In the genomic region with DNA sequence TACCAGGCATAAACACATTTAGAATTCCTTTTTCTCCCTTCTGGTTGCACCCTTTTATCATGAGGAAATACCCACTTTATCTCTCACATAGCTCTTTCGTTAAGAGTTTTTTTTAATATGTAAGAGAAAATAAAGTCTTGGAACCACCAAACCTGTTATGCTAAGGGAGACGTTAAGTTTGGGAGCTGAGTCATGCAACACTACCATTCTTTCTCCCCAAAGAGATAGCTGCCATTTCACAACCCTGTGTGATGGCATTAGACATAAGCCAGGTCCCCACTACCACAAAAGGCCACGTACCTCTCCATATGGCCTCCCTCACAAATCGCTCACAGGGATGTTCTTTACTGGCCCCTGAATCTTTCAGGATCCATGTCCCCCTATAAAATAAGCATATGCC, we compare ENCODE assay signal across 26 cellular contexts. TPM values are rescaled to one million over a fixed set of nuclear protein-coding genes. Genes with fewer than 3 reads are reported as not detected.
DNase-seq lines count a peak whose midpoint lies in the region; ATAC-seq, FAIRE-seq and TF ChIP-seq lines count a peak whose summit lies in the region.
"Had no signal": no experiment of that assay in that cellular context is flagged by ENCODE, and none has a peak within 500 bp of the region (broad histone marks: within the 10 kb centered on the region; RNA-seq: fewer than 3 reads in every experiment).

No MANE protein-coding gene starts in this region.

- H3K27me3 ChIP-seq in OCI-LY3 (ENCODE audit: low read depth, low read length) (no peaks in the 10 kb centered on the region), H1 (replicated peaks in 1 of 4; ENCODE audit: control insufficient read depth in 3 of 4, extremely low read depth in 1 of 4, insufficient read depth in 3 of 4, low read length in 3 of 4) (no peaks in the 10 kb centered on the region), smooth muscle cell (ENCODE audit: low read depth) (no peaks in the 10 kb centered on the region)
- H3K27me3 ChIP-seq: adrenal gland, left lung, sigmoid colon, tibial nerve had no signal

- no peak overlapping the region for H2BK120ac ChIP-seq in H1 (replicated peaks; ENCODE audit: low read depth, low read length)

- no peak overlapping the region for H3K14ac ChIP-seq in H1 (ENCODE audit: insufficient read length)

- H4K8ac ChIP-seq in H1 (ENCODE audit: extremely low read depth, insufficient read depth, low read length), result no peak overlapping the region

- H3K56ac ChIP-seq in H1 (replicated peaks; ENCODE audit: insufficient read length, low read depth, low read length), result no peak overlapping the region

- H3K4me3 Mint-ChIP-seq in activated naive CD8-positive, alpha-beta T cell, result no peak overlapping the region
- no peak overlapping the region for H3K4me3 Mint-ChIP-seq in activated naive CD8-positive, alpha-beta T cell treated with anti-CD3 and anti-CD28 coated beads for 36 hours
- H3K4me3 Mint-ChIP-seq: activated CD8-positive, alpha-beta memory T cell treated with anti-CD3 and anti-CD28 coated beads, Interleukin-2, amount 10 ng/mL, durations not matched to agents 7 days and 5 days; activated T-helper 1 cell treated with anti-CD3 and anti-CD28 coated beads, Interleukin-12 subunit alpha, Interleukin-12 subunit beta, Interleukin-2, Interleukin-4 antibody, amounts not matched to agents 30 ng/mL and 10 ng/mL and 1 ng/mL, durations not matched to agents 14 hours and 24 hours and 36 hours; T-cell had no signal

- H2BK20ac ChIP-seq in H1 (ENCODE audit: low read length), result peak overlapping the region; percentile 24; the same call in 1 of the 2 replicates

- 0 out of 2 replicates have a peak, but pooled peaks cover 4% of the 10 kb centered on the region for H3K79me2 ChIP-seq in OCI-LY3 (ENCODE audit: low read length)
- H3K79me2 ChIP-seq in H1 (ENCODE audit: control insufficient read depth in 1 of 2, insufficient read depth in 2 of 2, low read length in 2 of 2), result no peaks in the 10 kb centered on the region
- H3K79me2 ChIP-seq in smooth muscle cell (ENCODE audit: low read depth), result no peaks in the 10 kb centered on the region

- H3K23ac ChIP-seq in H1 (ENCODE audit: insufficient read length), result no peak overlapping the region

- no peaks in the 10 kb centered on the region for H3K9me3 Mint-ChIP-seq in activated naive CD8-positive, alpha-beta T cell (ENCODE audit: low read depth)
- H3K9me3 Mint-ChIP-seq in activated naive CD8-positive, alpha-beta T cell treated with anti-CD3 and anti-CD28 coated beads for 36 hours, result no peaks in the 10 kb centered on the region
- H3K9me3 Mint-ChIP-seq: CD4-positive, CD25-positive, alpha-beta regulatory T cell; T-cell had no signal

- H3K23me2 ChIP-seq in H1 (ENCODE audit: low read depth, low read length), result no peaks in the 10 kb centered on the region

- no peak overlapping the region for H2BK15ac ChIP-seq in H1 (ENCODE audit: low read length)

- H2AK5ac ChIP-seq in H1 (ENCODE audit: low read depth, low read length), result no peak overlapping the region; the same call in 1 of the 2 replicates

- H3K4me3 ChIP-seq in OCI-LY3 (ENCODE audit: low read length), result no peak overlapping the region
- no peak overlapping the region for H3K4me3 ChIP-seq in H1 (ENCODE audit: extremely low read depth in 1 of 4, insufficient read depth in 2 of 4, low read depth in 3 of 4, low read length in 4 of 4)
- H3K4me3 ChIP-seq in smooth muscle cell, result no peak overlapping the region
- H3K4me3 ChIP-seq: A549, adrenal gland, left lung, psoas muscle, sigmoid colon, tibial nerve had no signal

- no peak for TF ChIP-seq POLR2A in H1 (IDR thresholded peaks at IDR 0.05; ENCODE audit: control extremely low read depth in 1 of 2, low read depth in 2 of 2, low read length in 2 of 2)

- no peak for TF ChIP-seq RAD21 in H1 (IDR thresholded peaks at IDR 0.05 in 1 of 2, conservative IDR thresholded peaks at IDR 0.05 in 1 of 2; ENCODE audit: low read depth in 2 of 2, low read length in 2 of 2)

- no peaks in the 10 kb centered on the region for H3K36me3 ChIP-seq in OCI-LY3 (replicated peaks; ENCODE audit: low read depth, low read length)
- no peaks in the 10 kb centered on the region for H3K36me3 ChIP-seq in H1 (ENCODE audit: control insufficient read depth in 2 of 4, insufficient read depth in 4 of 4, low read length in 3 of 4)
- no peaks in the 10 kb centered on the region for H3K36me3 ChIP-seq in smooth muscle cell (ENCODE audit: low read depth)
- H3K36me3 ChIP-seq: adrenal gland, left lung, sigmoid colon, tibial nerve had no signal

- peaks cover 29% of the 10 kb centered on the region for H3K4me1 Mint-ChIP-seq in activated naive CD8-positive, alpha-beta T cell (ENCODE audit: low read depth)
- H3K4me1 Mint-ChIP-seq in activated naive CD8-positive, alpha-beta T cell treated with anti-CD3 and anti-CD28 coated beads for 36 hours, result peaks cover 17% of the 10 kb centered on the region

- H3K4me2 ChIP-seq in OCI-LY3 (ENCODE audit: low read length) (peak overlapping the region; percentile 60), H1 (ENCODE audit: insufficient read depth in 1 of 2, low read depth in 2 of 2, low read length in 2 of 2) (peak overlapping the region; percentile 11 to 17; a peak in 1 of 4 replicates), smooth muscle cell (peak overlapping the region; percentile 54)
- H3K4me2 ChIP-seq: A549 had no signal

- TF ChIP-seq CTCF in OCI-LY3 (IDR thresholded peaks at IDR 0.05; ENCODE audit: low read depth, low read length), result no peak
- no peak for TF ChIP-seq CTCF in H1 (IDR thresholded peaks at IDR 0.05; ENCODE audit: control extremely low read depth in 1 of 3, insufficient read depth in 1 of 3, low read depth in 1 of 3, low read length in 3 of 3)
- no peak for TF ChIP-seq CTCF in smooth muscle cell (IDR thresholded peaks at IDR 0.05; ENCODE audit: borderline replicate concordance, insufficient read depth, poor library complexity, severe bottlenecking)

- H3K79me1 ChIP-seq in H1 (ENCODE audit: low read depth, low read length), result no peaks in the 10 kb centered on the region

- no peak overlapping the region for H4K5ac ChIP-seq in H1 (ENCODE audit: insufficient read length, low read depth, low read length)

- H2BK12ac ChIP-seq in H1 (ENCODE audit: low read depth, low read length), result 0 out of 2 replicates have a peak overlapping the region, but pooled peaks have one; percentile 2

- 54% methylated on average over 4 of the region's 4 CpGs; no CpG with 5 or more reads in 1 of the 2 experiments for WGBS in H1 (ENCODE audit: extremely low coverage in 1 of 2, insufficient coverage in 1 of 2, insufficient read length in 1 of 2, insufficient replicate concordance in 2 of 2, low coverage in 1 of 2, low lambda C conversion rate in 2 of 2, missing lambda C conversion rate in 1 of 2), 2 experiments
- WGBS in smooth muscle cell (ENCODE audit: low lambda C conversion rate), result 9% methylated on average over 4 of the region's 4 CpGs

- ATAC-seq in GM18867 (IDR thresholded peaks at IDR 0.05; ENCODE audit: unreplicated experiment), result no peak
- ATAC-seq: A549; activated CD8-positive, alpha-beta memory T cell treated with anti-CD3 and anti-CD28 coated beads, Interleukin-2, amount 10 ng/mL, durations not matched to agents 7 days and 5 days; left lung; psoas muscle; T-cell had no signal

- H3K27ac ChIP-seq in OCI-LY3 (ENCODE audit: low read length) (peak overlapping the region; percentile 53), H1 (ENCODE audit: low read depth, low read length) (no peak overlapping the region), smooth muscle cell (ENCODE audit: low read depth) (peak overlapping the region; percentile 49)
- H3K27ac ChIP-seq: A549, adrenal gland, left lung, psoas muscle, sigmoid colon, tibial nerve had no signal

- CTCF ChIA-PET in H1 (lab: Charles Lee; ENCODE audit: partially characterized antibody), result interaction anchor here (1.0 kb wide), 1 partner anchor 59 kb away, joined by 3 read pairs; no protein-coding TSS in a partner anchor

- no peaks in the 10 kb centered on the region for H3F3A ChIP-seq in smooth muscle cell (ENCODE audit: low read depth)

- H3K9me3 ChIP-seq in OCI-LY3 (ENCODE audit: insufficient read depth, low read length) (no peaks in the 10 kb centered on the region), H1 (ENCODE audit: insufficient read depth in 2 of 2, low read depth in 1 of 2, low read length in 1 of 2) (no peaks in the 10 kb centered on the region), smooth muscle cell (replicated peaks; ENCODE audit: low read depth) (no peaks in the 10 kb centered on the region)
- H3K9me3 ChIP-seq: A549, adrenal gland, left lung, psoas muscle, sigmoid colon, tibial nerve had no signal

- no peaks in the 10 kb centered on the region for H3K27me3 Mint-ChIP-seq in activated naive CD8-positive, alpha-beta T cell
- H3K27me3 Mint-ChIP-seq in activated naive CD8-positive, alpha-beta T cell treated with anti-CD3 and anti-CD28 coated beads for 36 hours, result no peaks in the 10 kb centered on the region
- H3K27me3 Mint-ChIP-seq: CD4-positive, CD25-positive, alpha-beta regulatory T cell; T-cell had no signal

- no peak overlapping the region; the same call in 1 of the 2 replicates for H2AFZ ChIP-seq in OCI-LY3 (ENCODE audit: low read depth, low read length)
- no peak overlapping the region for H2AFZ ChIP-seq in H1 (ENCODE audit: low read length)
- no peak overlapping the region for H2AFZ ChIP-seq in smooth muscle cell (ENCODE audit: low read depth)

- H4K20me1 ChIP-seq in OCI-LY3 (ENCODE audit: insufficient read depth, low read length) (no peaks in the 10 kb centered on the region), H1 (replicated peaks in 1 of 2; ENCODE audit: control insufficient read depth in 1 of 2, insufficient read depth in 2 of 2, low read length in 2 of 2) (no peaks in the 10 kb centered on the region), smooth muscle cell (ENCODE audit: low read depth) (no peaks in the 10 kb centered on the region)

- no peak overlapping the region for H4K91ac ChIP-seq in H1 (replicated peaks; ENCODE audit: insufficient read length, low read length)

- no peak overlapping the region for H2BK5ac ChIP-seq in H1 (ENCODE audit: low read depth, low read length)

- H3K36me3 Mint-ChIP-seq in activated naive CD8-positive, alpha-beta T cell, result no peaks in the 10 kb centered on the region
- no peaks in the 10 kb centered on the region for H3K36me3 Mint-ChIP-seq in activated naive CD8-positive, alpha-beta T cell treated with anti-CD3 and anti-CD28 coated beads for 36 hours
- H3K36me3 Mint-ChIP-seq: CD4-positive, CD25-positive, alpha-beta regulatory T cell; T-cell had no signal

- no peak for TF ChIP-seq EP300 in H1 (IDR thresholded peaks at IDR 0.05; ENCODE audit: borderline replicate concordance in 1 of 2, low read depth in 2 of 2, low read length in 2 of 2)

- no peak overlapping the region for H3K4ac ChIP-seq in H1 (replicated peaks; ENCODE audit: insufficient read length, low read depth, low read length)

- H3K9ac ChIP-seq in OCI-LY3 (ENCODE audit: low read length) (no peak overlapping the region; the same call in 1 of the 2 replicates), H1 (replicated peaks in 1 of 4; ENCODE audit: extremely low read depth in 1 of 4, low read depth in 3 of 4, low read length in 3 of 4) (no peak overlapping the region), smooth muscle cell (ENCODE audit: low read depth) (no peak overlapping the region)

- peaks cover 65% of the 10 kb centered on the region for H3K4me1 ChIP-seq in OCI-LY3 (ENCODE audit: low read length)
- peaks cover 0 to 4% (median 3%) of the 10 kb centered on the region in 4 experiments; a peak in 3 of 7 replicates for H3K4me1 ChIP-seq in H1 (replicated peaks in 1 of 4; ENCODE audit: control insufficient read depth in 3 of 4, insufficient read depth in 4 of 4, low read length in 3 of 4)
- H3K4me1 ChIP-seq in smooth muscle cell (ENCODE audit: low read depth), result no peaks in the 10 kb centered on the region
- H3K4me1 ChIP-seq: adrenal gland, left lung, psoas muscle, sigmoid colon, tibial nerve had no signal

- POLR2A ChIA-PET in H1 (lab: Charles Lee; ENCODE audit: partially characterized antibody), result no interaction called here

- no peak for DNase-seq in activated naive CD8-positive, alpha-beta T cell treated with anti-CD3 and anti-CD28 coated beads for 36 hours
- no peak for DNase-seq in H1 (ENCODE audit: low read depth in 1 of 2, low spot score in 2 of 2)
- no peak for DNase-seq in smooth muscle cell (lab: John Stamatoyannopoulos, UW; ENCODE audit: unreplicated experiment)
- no peak for DNase-seq in NCI-H1417 treated with DMSO at 0.1 percent for 48 hours (lab: John Stamatoyannopoulos, UW)
- no peak for DNase-seq in anterior cingulate cortex (lab: John Stamatoyannopoulos, UW)
- DNase-seq: activated CD4-positive, alpha-beta T cell treated with anti-CD3 and anti-CD28 coated beads, Interleukin-2, amount 50 U/mL, for 1 hour; activated CD4-positive, CD25-positive, alpha-beta regulatory T cell; activated CD8-positive, alpha-beta memory T cell treated with anti-CD3 and anti-CD28 coated beads, Interleukin-2, amount 10 ng/mL, durations not matched to agents 7 days and 5 days; activated naive CD4-positive, alpha-beta T cell treated with Interleukin-2 at 50 U/mL for 16 hours; adrenal gland; CD4-positive, CD25-positive, alpha-beta regulatory T cell; DMS79 treated with DMSO at 0.1 percent for 48 hours; left lung; NCI-H1417; NCI-H748 treated with DMSO at 0.1 percent for 48 hours; psoas muscle; sigmoid colon; stimulated activated CD4-positive, alpha-beta T cell treated with anti-CD3 and anti-CD28 coated beads, Interleukin-4, amount 100 ng/mL, for 24 hours; T-cell had no signal

- H3K18ac ChIP-seq in H1 (ENCODE audit: extremely low read depth, low read length), result no peak overlapping the region

- no peak for FAIRE-seq in H1 (lab: Jason Lieb, UNC)
- FAIRE-seq: A549, islet of Langerhans had no signal

- H3K27ac Mint-ChIP-seq in activated naive CD8-positive, alpha-beta T cell, result peak overlapping the region; percentile 46
- no peak overlapping the region for H3K27ac Mint-ChIP-seq in activated naive CD8-positive, alpha-beta T cell treated with anti-CD3 and anti-CD28 coated beads for 36 hours
- H3K27ac Mint-ChIP-seq: activated CD8-positive, alpha-beta memory T cell treated with anti-CD3 and anti-CD28 coated beads, Interleukin-2, amount 10 ng/mL, durations not matched to agents 7 days and 5 days; activated T-helper 1 cell treated with anti-CD3 and anti-CD28 coated beads, Interleukin-12 subunit alpha, Interleukin-12 subunit beta, Interleukin-2, Interleukin-4 antibody, amounts not matched to agents 30 ng/mL and 10 ng/mL and 1 ng/mL, durations not matched to agents 14 hours and 24 hours and 36 hours; T-cell had no signal

RNA-seq across cellular contexts. Expression of a gene that starts 7.6 kb away (rescaled TPM):
- 1 to 10 TPM; 8.2 to 9.1 TPM for total RNA-seq in activated naive CD8-positive, alpha-beta T cell treated with anti-CD3 and anti-CD28 coated beads for 36 hours
- total RNA-seq in H1 (2021; fragmentation: NEBNext Ultra II Directional; extraction: Animal tissue kit (Norgen Biotek cat#: 25700)), result 10.1 and 12.3 TPM in 2 replicates
- 8.1 and 10.3 TPM in 2 replicates for polyA plus RNA-seq in H1 (2011; rRNA removed)
- 9.3 TPM for polyA plus RNA-seq in H1 (2011; cell fraction: cytosol; rRNA removed)
- polyA plus RNA-seq in H1 (2011; cell fraction: nucleus; rRNA removed), result 8.9 TPM
- 9.4 to 10.4 TPM (median 9.8 TPM) in 4 replicates for polyA plus RNA-seq in H1 (2012, experiment 1 of 2)
- 1.9 TPM for polyA plus RNA-seq in H1 (2012, experiment 2 of 2)
- 8.3 TPM for polyA plus RNA-seq in H1 (2013, experiment 1 of 2)
- polyA plus RNA-seq in H1 (2013, experiment 2 of 2), result 9.6 TPM
- polyA minus RNA-seq in H1 (2011; rRNA and poly(A)+ RNA removed), result 29.8 and 33.9 TPM in 2 replicates
- 12.6 TPM for polyA minus RNA-seq in H1 (2011; cell fraction: cytosol; rRNA and poly(A)+ RNA removed)
- polyA minus RNA-seq in H1 (2011; cell fraction: nucleus; rRNA and poly(A)+ RNA removed), result 6.4 TPM
- total RNA-seq in smooth muscle cell, result 6.2 and 8.1 TPM in 2 replicates
- 1.7 and 2.2 TPM in 2 replicates for polyA plus RNA-seq in smooth muscle cell

RNA-seq across cellular contexts. Expression of a gene that starts 59.7 kb away (rescaled TPM):
- total RNA-seq in activated naive CD8-positive, alpha-beta T cell treated with anti-CD3 and anti-CD28 coated beads for 36 hours, result 10 to 100 TPM; 96.7 to 97.8 TPM
- 77.4 and 81.7 TPM in 2 replicates for total RNA-seq in H1 (2021; fragmentation: NEBNext Ultra II Directional; extraction: Animal tissue kit (Norgen Biotek cat#: 25700))
- polyA plus RNA-seq in H1 (2011; rRNA removed) (30.3 and 38.5 TPM in 2 replicates), smooth muscle cell (44.7 and 48.6 TPM in 2 replicates)
- 41.3 TPM for polyA plus RNA-seq in H1 (2011; cell fraction: cytosol; rRNA removed)
- 20.3 TPM for polyA plus RNA-seq in H1 (2011; cell fraction: nucleus; rRNA removed)
- 42.1 to 54.4 TPM (median 45.9 TPM) in 4 replicates for polyA plus RNA-seq in H1 (2012, experiment 1 of 2)
- 14.2 TPM for polyA plus RNA-seq in H1 (2012, experiment 2 of 2)
- 70.7 TPM for polyA plus RNA-seq in H1 (2013, experiment 1 of 2)
- 77.5 TPM for polyA plus RNA-seq in H1 (2013, experiment 2 of 2)
- 30.2 and 31.6 TPM in 2 replicates for polyA minus RNA-seq in H1 (2011; rRNA and poly(A)+ RNA removed)
- polyA minus RNA-seq in H1 (2011; cell fraction: cytosol; rRNA and poly(A)+ RNA removed), result 44.5 TPM
- 48.6 TPM for polyA minus RNA-seq in H1 (2011; cell fraction: nucleus; rRNA and poly(A)+ RNA removed)
- 70.5 and 85.9 TPM in 2 replicates for total RNA-seq in smooth muscle cell
